Comparison of ENCODE assay signal across 8 cellular contexts in the genomic region with DNA sequence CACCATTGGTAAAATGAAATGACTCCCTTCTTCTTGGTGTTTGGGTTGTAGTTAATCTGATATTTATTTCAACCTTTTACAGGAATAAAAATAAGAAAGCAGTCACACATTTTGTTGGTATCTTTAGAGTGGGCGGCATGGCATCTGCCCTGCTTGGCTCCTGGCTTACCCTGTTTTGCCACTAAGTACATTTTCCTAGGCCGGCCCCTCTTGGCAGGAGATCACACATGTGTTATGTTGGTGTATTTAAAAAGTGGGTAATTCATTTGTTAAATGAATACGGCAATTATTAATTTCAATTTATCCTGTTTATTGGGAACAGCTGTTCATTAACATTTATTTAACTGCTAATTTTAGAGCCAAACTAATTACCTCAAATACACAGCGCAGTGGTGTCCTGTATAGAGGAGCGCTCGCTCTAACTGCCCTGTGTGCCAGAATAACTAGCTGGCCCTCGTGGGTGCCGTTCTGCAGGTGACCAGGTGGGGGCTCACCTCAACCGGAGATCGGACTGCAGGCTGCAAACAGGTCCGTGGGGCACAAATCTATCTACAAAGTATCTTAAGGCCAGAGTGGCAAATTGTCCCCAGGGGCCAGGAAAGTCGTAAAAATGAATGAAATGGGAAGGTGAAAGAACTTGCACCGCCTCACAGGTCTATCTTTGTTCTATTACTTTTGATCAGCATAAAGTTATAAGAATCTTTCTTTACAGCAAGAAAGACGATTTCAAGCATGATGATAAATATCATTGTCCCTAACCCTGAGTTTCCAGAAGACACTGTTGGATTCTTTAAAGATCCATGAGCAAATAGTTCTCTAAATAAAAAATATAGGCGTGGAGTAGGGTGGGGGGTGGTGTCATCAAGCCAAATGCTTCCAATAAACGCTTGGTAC. TPM values are rescaled to one million over a fixed set of nuclear protein-coding genes. Genes with fewer than 3 reads are reported as not detected.
DNase-seq lines count a peak whose midpoint lies in the region; ATAC-seq and FAIRE-seq lines count a peak whose summit lies in the region.

No MANE protein-coding gene starts in this region.

- no peak overlapping the region for H2BK120ac ChIP-seq in mesendoderm (ENCODE audit: low read depth, low read length)

- no peak overlapping the region for H3K4me3 ChIP-seq in mesendoderm (ENCODE audit: low read length)

- H2AK5ac ChIP-seq in mesendoderm (ENCODE audit: low read length), result no peak overlapping the region

- H3K4ac ChIP-seq in mesendoderm (ENCODE audit: low read depth, low read length), result no peak overlapping the region

- H2BK5ac ChIP-seq in mesendoderm (ENCODE audit: low read length), result no peak overlapping the region

- DNase-seq in CD1c-positive myeloid dendritic cell (ENCODE audit: extremely low spot score) (peak; percentile 43), GM19239 (ENCODE audit: insufficient read length, low spot score) (peak; percentile 47), NCI-H345 treated with DMSO at 0.1 percent for 48 hours (lab: John Stamatoyannopoulos, UW; ENCODE audit: unreplicated experiment) (peak; percentile 55), dermis microvascular lymphatic vessel endothelial cell (ENCODE audit: low read depth in 2 of 2) (peak; percentile 37 to 67), mesendoderm (peak; percentile 73)
- peak; percentile 46 to 54 for DNase-seq in activated CD4-positive, alpha-beta T cell treated with anti-CD3 and anti-CD28 coated beads, Interleukin-2, amount 50 U/mL, for 24 hours (ENCODE audit: low read depth in 1 of 2, low spot score in 1 of 2)
- DNase-seq in stimulated activated CD8-positive, alpha-beta memory T cell treated with anti-CD3 and anti-CD28 coated beads, Interleukin-4, amount 100 ng/mL, for 1 hour (ENCODE audit: low read depth in 2 of 2, low spot score in 1 of 2), result peak; percentile 15 to 37

- no peaks in the 10 kb centered on the region for H3K79me1 ChIP-seq in mesendoderm (ENCODE audit: low read length)

- WGBS in mesendoderm (ENCODE audit: extremely low coverage, insufficient coverage, low lambda C conversion rate), result no CpG with 5 or more reads among the region's 16 CpGs

- H3K56ac ChIP-seq in mesendoderm (ENCODE audit: low read length), result no peak overlapping the region

- no peak overlapping the region for H3K23ac ChIP-seq in mesendoderm (ENCODE audit: low read length)

- H3K27ac ChIP-seq in mesendoderm (ENCODE audit: low read depth, low read length), result no peak overlapping the region

- H3K27me3 ChIP-seq in mesendoderm (ENCODE audit: insufficient read depth, low read length, poor library complexity), result no peaks in the 10 kb centered on the region

- no peak overlapping the region for H4K8ac ChIP-seq in mesendoderm (ENCODE audit: low read depth, low read length)

- H3K4me1 ChIP-seq in mesendoderm (ENCODE audit: control insufficient read depth, low read depth, low read length), result no peaks in the 10 kb centered on the region

- no peak overlapping the region for H4K5ac ChIP-seq in mesendoderm (ENCODE audit: low read length)

- no peak overlapping the region for H3K18ac ChIP-seq in mesendoderm (ENCODE audit: low read length)

- FAIRE-seq in GM19239 (lab: Jason Lieb, UNC), result peak; percentile 70

- no peak overlapping the region for H3K9ac ChIP-seq in mesendoderm (ENCODE audit: low read length)

- ATAC-seq in HG03196 (IDR thresholded peaks at IDR 0.05; ENCODE audit: unreplicated experiment), result peak; percentile 88

- no peak overlapping the region for H3K4me2 ChIP-seq in mesendoderm (ENCODE audit: low read length)

- H3K79me2 ChIP-seq in mesendoderm (ENCODE audit: control insufficient read depth, insufficient read depth, low read length), result no peaks in the 10 kb centered on the region

- no peak overlapping the region for H2BK15ac ChIP-seq in mesendoderm (replicated peaks; ENCODE audit: low read depth)

- no peaks in the 10 kb centered on the region for H3K36me3 ChIP-seq in mesendoderm (ENCODE audit: control insufficient read depth, insufficient read depth, low read length)

RNA-seq across cellular contexts. Expression of a gene that starts 26.2 kb away (rescaled TPM):
- total RNA-seq in dermis microvascular lymphatic vessel endothelial cell, result not detected in 2 replicates
- polyA plus RNA-seq in mesendoderm (2013, experiment 1 of 2), result 0.01 TPM
- polyA plus RNA-seq in mesendoderm (2013, experiment 2 of 2), result 0.01 TPM
